ENCODE assay signal across 1 cellular context in the genomic region with DNA sequence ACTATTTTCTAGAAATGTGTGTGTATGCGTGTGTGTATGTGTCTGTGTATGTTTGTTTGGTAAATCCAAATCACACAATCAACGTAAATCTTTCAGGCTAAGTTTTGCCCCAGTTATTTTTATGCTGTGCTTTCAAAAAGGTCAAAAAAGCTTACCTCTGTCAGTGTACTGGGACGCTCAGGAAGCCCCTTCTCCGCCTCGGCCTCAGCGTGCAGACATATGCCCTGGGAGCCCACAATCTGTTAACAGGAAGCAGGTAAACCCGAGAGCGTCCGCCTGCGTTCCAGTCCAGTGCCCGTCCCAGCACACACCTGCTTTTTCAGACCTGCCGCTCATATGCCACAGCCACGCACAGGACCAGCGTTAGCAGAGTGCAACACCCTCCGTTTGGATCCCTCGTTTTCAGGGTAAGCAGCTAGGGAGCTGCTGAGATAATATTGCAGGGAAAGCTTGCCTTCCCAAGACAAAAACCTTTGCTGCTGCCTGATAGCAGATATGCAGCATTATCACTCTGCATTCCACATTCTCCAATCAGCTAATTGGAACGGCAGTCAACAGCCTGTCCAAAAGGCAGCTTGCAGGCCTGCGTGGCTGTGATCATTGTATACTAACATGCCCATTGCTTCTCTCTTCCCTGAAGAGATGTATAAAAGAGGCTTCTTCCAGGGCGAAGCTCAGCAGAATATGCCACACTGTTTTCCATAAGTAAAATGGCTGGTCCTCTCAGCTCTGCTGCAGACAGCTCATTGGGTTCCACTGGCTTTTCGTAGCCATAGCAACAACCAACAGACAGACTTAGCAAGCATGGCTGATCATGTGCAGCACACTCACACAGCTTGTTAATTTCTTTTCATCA.
TF ChIP-seq lines count a peak whose summit lies in the region.

A gene with protein sequence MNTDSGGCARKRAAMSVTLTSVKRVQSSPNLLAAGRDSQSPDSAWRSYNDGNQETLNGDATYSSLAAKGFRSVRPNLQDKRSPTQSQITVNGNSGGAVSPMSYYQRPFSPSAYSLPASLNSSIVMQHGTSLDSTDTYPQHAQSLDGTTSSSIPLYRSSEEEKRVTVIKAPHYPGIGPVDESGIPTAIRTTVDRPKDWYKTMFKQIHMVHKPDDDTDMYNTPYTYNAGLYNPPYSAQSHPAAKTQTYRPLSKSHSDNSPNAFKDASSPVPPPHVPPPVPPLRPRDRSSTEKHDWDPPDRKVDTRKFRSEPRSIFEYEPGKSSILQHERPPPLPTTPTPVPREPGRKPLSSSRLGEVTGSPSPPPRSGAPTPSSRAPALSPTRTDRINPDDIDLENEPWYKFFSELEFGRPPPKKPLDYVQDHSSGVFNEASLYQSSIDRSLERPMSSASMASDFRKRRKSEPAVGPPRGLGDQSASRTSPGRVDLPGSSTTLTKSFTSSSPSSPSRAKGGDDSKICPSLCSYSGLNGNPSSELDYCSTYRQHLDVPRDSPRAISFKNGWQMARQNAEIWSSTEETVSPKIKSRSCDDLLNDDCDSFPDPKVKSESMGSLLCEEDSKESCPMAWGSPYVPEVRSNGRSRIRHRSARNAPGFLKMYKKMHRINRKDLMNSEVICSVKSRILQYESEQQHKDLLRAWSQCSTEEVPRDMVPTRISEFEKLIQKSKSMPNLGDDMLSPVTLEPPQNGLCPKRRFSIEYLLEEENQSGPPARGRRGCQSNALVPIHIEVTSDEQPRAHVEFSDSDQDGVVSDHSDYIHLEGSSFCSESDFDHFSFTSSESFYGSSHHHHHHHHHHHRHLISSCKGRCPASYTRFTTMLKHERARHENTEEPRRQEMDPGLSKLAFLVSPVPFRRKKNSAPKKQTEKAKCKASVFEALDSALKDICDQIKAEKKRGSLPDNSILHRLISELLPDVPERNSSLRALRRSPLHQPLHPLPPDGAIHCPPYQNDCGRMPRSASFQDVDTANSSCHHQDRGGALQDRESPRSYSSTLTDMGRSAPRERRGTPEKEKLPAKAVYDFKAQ (N-terminal part only) (minus strand): TSS at position 686 of the 856 bp plus-strand sequence. CDS start 121,623 bp downstream, outside the sequence.

TF ChIP-seq in HepG2, 621 proteins besides CTCF, POLR2A, EP300 and RAD21 (continued from another document and continues in another):
- TF ChIP-seq RBM39 (IDR thresholded peaks at IDR 0.05; ENCODE audit: low read depth, low read length, poor library complexity, severe bottlenecking): no peak
- TF ChIP-seq NRL (CRISPR knock-in tag; IDR thresholded peaks at IDR 0.05; ENCODE audit: borderline replicate concordance): no peak
- TF ChIP-seq, protein P1, sequence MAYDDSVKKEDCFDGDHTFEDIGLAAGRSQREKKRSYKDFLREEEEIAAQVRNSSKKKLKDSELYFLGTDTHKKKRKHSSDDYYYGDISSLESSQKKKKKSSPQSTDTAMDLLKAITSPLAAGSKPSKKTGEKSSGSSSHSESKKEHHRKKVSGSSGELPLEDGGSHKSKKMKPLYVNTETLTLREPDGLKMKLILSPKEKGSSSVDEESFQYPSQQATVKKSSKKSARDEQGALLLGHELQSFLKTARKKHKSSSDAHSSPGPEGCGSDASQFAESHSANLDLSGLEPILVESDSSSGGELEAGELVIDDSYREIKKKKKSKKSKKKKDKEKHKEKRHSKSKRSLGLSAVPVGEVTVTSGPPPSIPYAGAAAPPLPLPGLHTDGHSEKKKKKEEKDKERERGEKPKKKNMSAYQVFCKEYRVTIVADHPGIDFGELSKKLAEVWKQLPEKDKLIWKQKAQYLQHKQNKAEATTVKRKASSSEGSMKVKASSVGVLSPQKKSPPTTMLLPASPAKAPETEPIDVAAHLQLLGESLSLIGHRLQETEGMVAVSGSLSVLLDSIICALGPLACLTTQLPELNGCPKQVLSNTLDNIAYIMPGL (CRISPR knock-in tag; IDR thresholded peaks at IDR 0.05; ENCODE audit: borderline replicate concordance in 1 of 2, low read depth in 1 of 2): peak in 1 of 2 experiments; percentile 56; a peak in 1 of 4 replicates
- TF ChIP-seq SMC3 (IDR thresholded peaks at IDR 0.05; ENCODE audit: low read length): no peak
- TF ChIP-seq, protein P2, sequence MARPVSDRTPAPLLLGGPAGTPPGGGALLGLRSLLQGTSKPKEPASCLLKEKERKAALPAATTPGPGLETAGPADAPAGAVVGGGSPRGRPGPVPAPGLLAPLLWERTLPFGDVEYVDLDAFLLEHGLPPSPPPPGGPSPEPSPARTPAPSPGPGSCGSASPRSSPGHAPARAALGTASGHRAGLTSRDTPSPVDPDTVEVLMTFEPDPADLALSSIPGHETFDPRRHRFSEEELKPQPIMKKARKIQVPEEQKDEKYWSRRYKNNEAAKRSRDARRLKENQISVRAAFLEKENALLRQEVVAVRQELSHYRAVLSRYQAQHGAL (CRISPR knock-in tag; IDR thresholded peaks at IDR 0.05; ENCODE audit: not compliant biosample characterization): no peak
- TF ChIP-seq KAT8 (CRISPR knock-in tag; IDR thresholded peaks at IDR 0.05): no peak
- TF ChIP-seq POGZ (CRISPR knock-in tag; IDR thresholded peaks at IDR 0.05): no peak
- no peak for TF ChIP-seq NFYB (CRISPR knock-in tag; IDR thresholded peaks at IDR 0.05)
- TF ChIP-seq ASH2L (IDR thresholded peaks at IDR 0.05; ENCODE audit: insufficient read length, low read depth, low read length): peak; percentile 52
- TF ChIP-seq NFKB2 (CRISPR knock-in tag; IDR thresholded peaks at IDR 0.05; ENCODE audit: borderline replicate concordance): no peak
- TF ChIP-seq MIER2 (CRISPR knock-in tag; IDR thresholded peaks at IDR 0.05): no peak
- TF ChIP-seq, protein P3, sequence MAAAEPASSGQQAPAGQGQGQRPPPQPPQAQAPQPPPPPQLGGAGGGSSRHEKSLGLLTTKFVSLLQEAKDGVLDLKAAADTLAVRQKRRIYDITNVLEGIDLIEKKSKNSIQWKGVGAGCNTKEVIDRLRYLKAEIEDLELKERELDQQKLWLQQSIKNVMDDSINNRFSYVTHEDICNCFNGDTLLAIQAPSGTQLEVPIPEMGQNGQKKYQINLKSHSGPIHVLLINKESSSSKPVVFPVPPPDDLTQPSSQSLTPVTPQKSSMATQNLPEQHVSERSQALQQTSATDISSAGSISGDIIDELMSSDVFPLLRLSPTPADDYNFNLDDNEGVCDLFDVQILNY (CRISPR knock-in tag; conservative IDR thresholded peaks at IDR 0.05): no peak
- TF ChIP-seq ZNF530 (CRISPR knock-in tag; IDR thresholded peaks at IDR 0.05; ENCODE audit: low read depth): no peak
- TF ChIP-seq, protein P4, sequence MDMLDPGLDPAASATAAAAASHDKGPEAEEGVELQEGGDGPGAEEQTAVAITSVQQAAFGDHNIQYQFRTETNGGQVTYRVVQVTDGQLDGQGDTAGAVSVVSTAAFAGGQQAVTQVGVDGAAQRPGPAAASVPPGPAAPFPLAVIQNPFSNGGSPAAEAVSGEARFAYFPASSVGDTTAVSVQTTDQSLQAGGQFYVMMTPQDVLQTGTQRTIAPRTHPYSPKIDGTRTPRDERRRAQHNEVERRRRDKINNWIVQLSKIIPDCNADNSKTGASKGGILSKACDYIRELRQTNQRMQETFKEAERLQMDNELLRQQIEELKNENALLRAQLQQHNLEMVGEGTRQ (IDR thresholded peaks at IDR 0.05; ENCODE audit: low read depth, low read length): no peak
- TF ChIP-seq, protein P4 (CRISPR knock-in tag; IDR thresholded peaks at IDR 0.05; ENCODE audit: borderline replicate concordance): no peak
- no peak for TF ChIP-seq NR3C1 (CRISPR knock-in tag; IDR thresholded peaks at IDR 0.05)
- no peak for TF ChIP-seq PPARG (CRISPR knock-in tag; conservative IDR thresholded peaks at IDR 0.05)
- TF ChIP-seq GABPB1 (CRISPR knock-in tag; IDR thresholded peaks at IDR 0.05): peak; percentile 65
- no peak for TF ChIP-seq ZNF790 (CRISPR knock-in tag; IDR thresholded peaks at IDR 0.05; ENCODE audit: borderline replicate concordance)
- no peak for TF ChIP-seq ZFYVE20 (CRISPR knock-in tag; IDR thresholded peaks at IDR 0.05; ENCODE audit: borderline replicate concordance, low read depth)
- 0 out of 2 replicates have a peak, but pooled peaks have one; percentile 56 for TF ChIP-seq ZNF138 (CRISPR knock-in tag; IDR thresholded peaks at IDR 0.05; ENCODE audit: low read depth)
- TF ChIP-seq MZF1 (CRISPR knock-in tag; IDR thresholded peaks at IDR 0.05; ENCODE audit: borderline replicate concordance): no peak
- TF ChIP-seq ZNF430 (CRISPR knock-in tag; IDR thresholded peaks at IDR 0.05): no peak
- no peak for TF ChIP-seq ZNF230 (CRISPR knock-in tag; IDR thresholded peaks at IDR 0.05)
- TF ChIP-seq, protein P5, sequence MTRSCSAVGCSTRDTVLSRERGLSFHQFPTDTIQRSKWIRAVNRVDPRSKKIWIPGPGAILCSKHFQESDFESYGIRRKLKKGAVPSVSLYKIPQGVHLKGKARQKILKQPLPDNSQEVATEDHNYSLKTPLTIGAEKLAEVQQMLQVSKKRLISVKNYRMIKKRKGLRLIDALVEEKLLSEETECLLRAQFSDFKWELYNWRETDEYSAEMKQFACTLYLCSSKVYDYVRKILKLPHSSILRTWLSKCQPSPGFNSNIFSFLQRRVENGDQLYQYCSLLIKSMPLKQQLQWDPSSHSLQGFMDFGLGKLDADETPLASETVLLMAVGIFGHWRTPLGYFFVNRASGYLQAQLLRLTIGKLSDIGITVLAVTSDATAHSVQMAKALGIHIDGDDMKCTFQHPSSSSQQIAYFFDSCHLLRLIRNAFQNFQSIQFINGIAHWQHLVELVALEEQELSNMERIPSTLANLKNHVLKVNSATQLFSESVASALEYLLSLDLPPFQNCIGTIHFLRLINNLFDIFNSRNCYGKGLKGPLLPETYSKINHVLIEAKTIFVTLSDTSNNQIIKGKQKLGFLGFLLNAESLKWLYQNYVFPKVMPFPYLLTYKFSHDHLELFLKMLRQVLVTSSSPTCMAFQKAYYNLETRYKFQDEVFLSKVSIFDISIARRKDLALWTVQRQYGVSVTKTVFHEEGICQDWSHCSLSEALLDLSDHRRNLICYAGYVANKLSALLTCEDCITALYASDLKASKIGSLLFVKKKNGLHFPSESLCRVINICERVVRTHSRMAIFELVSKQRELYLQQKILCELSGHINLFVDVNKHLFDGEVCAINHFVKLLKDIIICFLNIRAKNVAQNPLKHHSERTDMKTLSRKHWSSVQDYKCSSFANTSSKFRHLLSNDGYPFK (CRISPR knock-in tag; IDR thresholded peaks at IDR 0.05; ENCODE audit: borderline replicate concordance): peak; percentile 85
- TF ChIP-seq, protein P6, sequence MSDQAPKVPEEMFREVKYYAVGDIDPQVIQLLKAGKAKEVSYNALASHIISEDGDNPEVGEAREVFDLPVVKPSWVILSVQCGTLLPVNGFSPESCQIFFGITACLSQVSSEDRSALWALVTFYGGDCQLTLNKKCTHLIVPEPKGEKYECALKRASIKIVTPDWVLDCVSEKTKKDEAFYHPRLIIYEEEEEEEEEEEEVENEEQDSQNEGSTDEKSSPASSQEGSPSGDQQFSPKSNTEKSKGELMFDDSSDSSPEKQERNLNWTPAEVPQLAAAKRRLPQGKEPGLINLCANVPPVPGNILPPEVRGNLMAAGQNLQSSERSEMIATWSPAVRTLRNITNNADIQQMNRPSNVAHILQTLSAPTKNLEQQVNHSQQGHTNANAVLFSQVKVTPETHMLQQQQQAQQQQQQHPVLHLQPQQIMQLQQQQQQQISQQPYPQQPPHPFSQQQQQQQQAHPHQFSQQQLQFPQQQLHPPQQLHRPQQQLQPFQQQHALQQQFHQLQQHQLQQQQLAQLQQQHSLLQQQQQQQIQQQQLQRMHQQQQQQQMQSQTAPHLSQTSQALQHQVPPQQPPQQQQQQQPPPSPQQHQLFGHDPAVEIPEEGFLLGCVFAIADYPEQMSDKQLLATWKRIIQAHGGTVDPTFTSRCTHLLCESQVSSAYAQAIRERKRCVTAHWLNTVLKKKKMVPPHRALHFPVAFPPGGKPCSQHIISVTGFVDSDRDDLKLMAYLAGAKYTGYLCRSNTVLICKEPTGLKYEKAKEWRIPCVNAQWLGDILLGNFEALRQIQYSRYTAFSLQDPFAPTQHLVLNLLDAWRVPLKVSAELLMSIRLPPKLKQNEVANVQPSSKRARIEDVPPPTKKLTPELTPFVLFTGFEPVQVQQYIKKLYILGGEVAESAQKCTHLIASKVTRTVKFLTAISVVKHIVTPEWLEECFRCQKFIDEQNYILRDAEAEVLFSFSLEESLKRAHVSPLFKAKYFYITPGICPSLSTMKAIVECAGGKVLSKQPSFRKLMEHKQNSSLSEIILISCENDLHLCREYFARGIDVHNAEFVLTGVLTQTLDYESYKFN (CRISPR knock-in tag; conservative IDR thresholded peaks at IDR 0.05): no peak
- TF ChIP-seq ZNF331 (CRISPR knock-in tag; IDR thresholded peaks at IDR 0.05): no peak; the same call in 1 of the 2 replicates
- no peak for TF ChIP-seq XBP1 (CRISPR knock-in tag; IDR thresholded peaks at IDR 0.05)
- 0 out of 2 replicates have a peak, but pooled peaks have one; percentile 28 for TF ChIP-seq SP4 (CRISPR knock-in tag; IDR thresholded peaks at IDR 0.05)
- no peak for TF ChIP-seq ZNF652 (CRISPR knock-in tag; IDR thresholded peaks at IDR 0.05; ENCODE audit: borderline replicate concordance, low read depth)
- peak; percentile 18; the same call in 1 of the 2 replicates for TF ChIP-seq THAP11 (CRISPR knock-in tag; IDR thresholded peaks at IDR 0.05)
- TF ChIP-seq, protein P7, sequence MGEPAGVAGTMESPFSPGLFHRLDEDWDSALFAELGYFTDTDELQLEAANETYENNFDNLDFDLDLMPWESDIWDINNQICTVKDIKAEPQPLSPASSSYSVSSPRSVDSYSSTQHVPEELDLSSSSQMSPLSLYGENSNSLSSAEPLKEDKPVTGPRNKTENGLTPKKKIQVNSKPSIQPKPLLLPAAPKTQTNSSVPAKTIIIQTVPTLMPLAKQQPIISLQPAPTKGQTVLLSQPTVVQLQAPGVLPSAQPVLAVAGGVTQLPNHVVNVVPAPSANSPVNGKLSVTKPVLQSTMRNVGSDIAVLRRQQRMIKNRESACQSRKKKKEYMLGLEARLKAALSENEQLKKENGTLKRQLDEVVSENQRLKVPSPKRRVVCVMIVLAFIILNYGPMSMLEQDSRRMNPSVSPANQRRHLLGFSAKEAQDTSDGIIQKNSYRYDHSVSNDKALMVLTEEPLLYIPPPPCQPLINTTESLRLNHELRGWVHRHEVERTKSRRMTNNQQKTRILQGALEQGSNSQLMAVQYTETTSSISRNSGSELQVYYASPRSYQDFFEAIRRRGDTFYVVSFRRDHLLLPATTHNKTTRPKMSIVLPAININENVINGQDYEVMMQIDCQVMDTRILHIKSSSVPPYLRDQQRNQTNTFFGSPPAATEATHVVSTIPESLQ (CRISPR knock-in tag; conservative IDR thresholded peaks at IDR 0.05): no peak
- TF ChIP-seq, protein P8, sequence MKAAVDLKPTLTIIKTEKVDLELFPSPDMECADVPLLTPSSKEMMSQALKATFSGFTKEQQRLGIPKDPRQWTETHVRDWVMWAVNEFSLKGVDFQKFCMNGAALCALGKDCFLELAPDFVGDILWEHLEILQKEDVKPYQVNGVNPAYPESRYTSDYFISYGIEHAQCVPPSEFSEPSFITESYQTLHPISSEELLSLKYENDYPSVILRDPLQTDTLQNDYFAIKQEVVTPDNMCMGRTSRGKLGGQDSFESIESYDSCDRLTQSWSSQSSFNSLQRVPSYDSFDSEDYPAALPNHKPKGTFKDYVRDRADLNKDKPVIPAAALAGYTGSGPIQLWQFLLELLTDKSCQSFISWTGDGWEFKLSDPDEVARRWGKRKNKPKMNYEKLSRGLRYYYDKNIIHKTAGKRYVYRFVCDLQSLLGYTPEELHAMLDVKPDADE (CRISPR knock-in tag; IDR thresholded peaks at IDR 0.05): no peak
- no peak for TF ChIP-seq SRSF9 (IDR thresholded peaks at IDR 0.05; ENCODE audit: borderline replicate concordance, insufficient read depth, low read depth, low read length, poor library complexity, severe bottlenecking)
- TF ChIP-seq SOX13 (IDR thresholded peaks at IDR 0.05): no peak
- no peak for TF ChIP-seq SOX13 (CRISPR knock-in tag; conservative IDR thresholded peaks at IDR 0.05 in 1 of 2, IDR thresholded peaks at IDR 0.05 in 1 of 2)
